17 cellular contexts compared by ENCODE assay signal in genomic region chr1:200588698-200589097, GRCh38. TPM values are rescaled to one million over a fixed set of nuclear protein-coding genes. Genes with fewer than 3 reads are reported as not detected.
DNase-seq lines count a peak whose midpoint lies in the region; ATAC-seq and TF ChIP-seq lines count a peak whose summit lies in the region.
"Had no signal": no experiment of that assay in that cellular context is flagged by ENCODE, and none has a peak within 500 bp of the region (broad histone marks: within the 10 kb centered on the region; RNA-seq: fewer than 3 reads in every experiment).

No MANE protein-coding gene starts in this region.

- intact Hi-C loops in gastrocnemius medialis (cut with DNase I; ENCODE audit: low total_unique reads): no loop called here

- ATAC-seq in GM21390 (IDR thresholded peaks at IDR 0.05; ENCODE audit: unreplicated experiment) (peak; percentile 49), left lobe of liver (peak; percentile 43), gastrocnemius medialis (no peak)
- ATAC-seq: CD8-positive, alpha-beta T cell had no signal

- no peak overlapping the region for H3K27ac ChIP-seq in gastrocnemius medialis
- H3K27ac ChIP-seq: cardiac muscle cell, esophagus muscularis mucosa had no signal

- TF ChIP-seq CTCF in GM12864 (IDR thresholded peaks at IDR 0.05; ENCODE audit: low read depth, low read length, missing control alignments): no peak
- no peak for TF ChIP-seq CTCF in gastrocnemius medialis (IDR thresholded peaks at IDR 0.05 in 4 of 5, conservative IDR thresholded peaks at IDR 0.05 in 1 of 5)

- TF ChIP-seq POLR2A in gastrocnemius medialis (IDR thresholded peaks at IDR 0.05): no peak

- H3K36me3 ChIP-seq in gastrocnemius medialis: no peaks in the 10 kb centered on the region
- H3K36me3 ChIP-seq: esophagus muscularis mucosa had no signal

- in situ Hi-C loops in KBM-7 (cut with MboI; ENCODE audit: low pct_unique_long_range_greater_than_20kb, low sequenced_read_pairs): no loop called here
- in situ Hi-C loops in gastrocnemius medialis (cut with MboI; ENCODE audit: low sequenced_read_pairs in 4 of 4): no loop called here

- H3K27me3 ChIP-seq in gastrocnemius medialis: no peaks in the 10 kb centered on the region
- H3K27me3 ChIP-seq: cardiac muscle cell, esophagus muscularis mucosa had no signal

- H3K4me3 ChIP-seq in GM12864 (ENCODE audit: low read depth, low read length): no peak overlapping the region
- no peak overlapping the region for H3K4me3 ChIP-seq in gastrocnemius medialis
- H3K4me3 ChIP-seq: cardiac muscle cell, esophagus muscularis mucosa had no signal

- H3K9me3 ChIP-seq in gastrocnemius medialis: no peaks in the 10 kb centered on the region
- H3K9me3 ChIP-seq: esophagus muscularis mucosa, SK-N-SH had no signal

- no peaks in the 10 kb centered on the region for H3K4me1 ChIP-seq in gastrocnemius medialis
- H3K4me1 ChIP-seq: esophagus muscularis mucosa had no signal

- DNase-seq in GM12864 (ENCODE audit: low read depth): peak; percentile 13
- DNase-seq in KBM-7: peak; percentile 9
- DNase-seq in left lobe of liver (ENCODE audit: low spot score): no peak
- no peak for DNase-seq in EL
- no peak for DNase-seq in NCI-H748 treated with DMSO at 0.1 percent for 48 hours (lab: John Stamatoyannopoulos, UW)
- no peak for DNase-seq in gastrocnemius medialis
- DNase-seq in epidermal melanocyte (ENCODE audit: insufficient read length, low spot score): no peak
- DNase-seq: activated CD4-positive, alpha-beta T cell treated with anti-CD3 and anti-CD28 coated beads for 1 hour; CD8-positive, alpha-beta T cell; MM.1S; NCI-H82; nephron progenitor cell; SK-N-SH; small intestine had no signal

RNA-seq across cellular contexts. Expression of gene KIF14, which starts 31.9 kb away (rescaled TPM):
- total RNA-seq in left lobe of liver (0.10 TPM), gastrocnemius medialis (under 1 TPM; 0.03 to 0.19 (median 0.07) TPM)

Comparison
In these comparisons a context has a peak if more than half of its experiments do, and no peak if none do; other contexts are left out.
1. DNase-seq: peak in GM12864 (single experiment) and KBM-7 (single experiment); none in left lobe of liver (single experiment), EL (single experiment), NCI-H748 treated with DMSO at 0.1 percent for 48 hours (single experiment), gastrocnemius medialis (0 of 2) and epidermal melanocyte (single experiment).
2. ATAC-seq: peak in GM21390 (single experiment) and left lobe of liver (single experiment); none in gastrocnemius medialis (0 of 2).